Comparison of ENCODE assay signal across 16 cellular contexts in the genomic region with DNA sequence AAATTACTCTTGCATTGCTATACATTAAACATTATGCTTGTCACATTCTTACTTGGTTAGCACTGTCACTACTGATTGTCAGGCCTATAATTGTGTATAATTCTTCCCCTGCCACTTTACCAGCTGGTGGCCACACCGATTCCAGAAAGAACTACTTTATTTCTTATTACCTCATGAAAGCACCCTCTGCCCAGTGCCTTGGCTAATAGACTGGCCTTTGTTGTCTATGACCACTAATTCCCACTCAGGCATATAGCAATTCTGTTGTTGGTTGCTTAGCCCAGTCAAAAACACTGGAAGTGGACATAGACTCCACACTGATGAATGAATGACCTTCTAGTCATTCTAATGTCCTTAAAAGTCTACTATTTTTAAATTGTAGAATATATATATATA. TPM values are rescaled to one million over a fixed set of nuclear protein-coding genes. Genes with fewer than 3 reads are reported as not detected.
A peak's percentile ranks its signal among the peaks of the same experiment; 100 is the strongest.
DNase-seq lines count a peak whose midpoint lies in the region; ATAC-seq, FAIRE-seq and TF ChIP-seq lines count a peak whose summit lies in the region.
"Had no signal": no experiment of that assay in that cellular context is flagged by ENCODE, and none has a peak within 500 bp of the region (broad histone marks: within the 10 kb centered on the region; RNA-seq: fewer than 3 reads in every experiment).

No MANE protein-coding gene starts in this region.

- peak; percentile 39 for FAIRE-seq in GM18507 (lab: Jason Lieb, UNC)

- H3K4me1 Mint-ChIP-seq in activated naive CD4-positive, alpha-beta T cell treated with anti-CD3 and anti-CD28 coated beads, Interleukin-2, amount 10 ng/mL, durations not matched to agents 7 days and 5 days: peaks cover 62% of the 10 kb centered on the region
- H3K4me1 Mint-ChIP-seq in activated naive CD8-positive, alpha-beta T cell (ENCODE audit: low read depth): peaks cover 51% of the 10 kb centered on the region
- H3K4me1 Mint-ChIP-seq in stimulated activated memory B cell treated with anti-CD40 and anti-IgM and Interleukin-4, amounts not matched to agents 10 μg/mL and 1 μg/mL and 100 μg/mL, for 72 hours: peaks cover 72% of the 10 kb centered on the region
- H3K4me1 Mint-ChIP-seq in type B pancreatic cell (ENCODE audit: unreplicated experiment): peaks cover 11% of the 10 kb centered on the region

- CTCF ChIA-PET in activated naive CD4-positive, alpha-beta T cell treated with anti-CD3 and anti-CD28 coated beads, Interleukin-2, amount 10 ng/mL, durations not matched to agents 7 days and 5 days (lab: Charles Lee): interaction anchor here (1.3 to 1.9 kb wide), 2 partner anchors 9 to 150 kb away, joined by 5 read pairs; no protein-coding TSS in a partner anchor

- TF ChIP-seq CTCF in type B pancreatic cell (conservative IDR thresholded peaks at IDR 0.05): no peak

- peaks cover 61 to 74% of the 10 kb centered on the region in 2 donors for H3K36me3 Mint-ChIP-seq in activated naive CD4-positive, alpha-beta T cell treated with anti-CD3 and anti-CD28 coated beads, Interleukin-2, amount 50 U/mL, for 72 hours
- peaks cover 46% of the 10 kb centered on the region for H3K36me3 Mint-ChIP-seq in activated naive CD4-positive, alpha-beta T cell treated with anti-CD3 and anti-CD28 coated beads, Interleukin-2, amount 10 ng/mL, durations not matched to agents 7 days and 5 days
- H3K36me3 Mint-ChIP-seq in activated naive CD8-positive, alpha-beta T cell: peaks cover 65% of the 10 kb centered on the region
- peaks cover 68% of the 10 kb centered on the region for H3K36me3 Mint-ChIP-seq in stimulated activated memory B cell treated with anti-CD40 and anti-IgM and Interleukin-4, amounts not matched to agents 10 μg/mL and 1 μg/mL and 100 μg/mL, for 72 hours
- peaks cover 4% of the 10 kb centered on the region for H3K36me3 Mint-ChIP-seq in type B pancreatic cell

- H3K27me3 Mint-ChIP-seq in activated naive CD4-positive, alpha-beta T cell treated with anti-CD3 and anti-CD28 coated beads, Interleukin-2, amount 10 ng/mL, durations not matched to agents 7 days and 5 days: no peaks in the 10 kb centered on the region
- H3K27me3 Mint-ChIP-seq in activated naive CD8-positive, alpha-beta T cell: no peaks in the 10 kb centered on the region
- no peaks in the 10 kb centered on the region for H3K27me3 Mint-ChIP-seq in stimulated activated memory B cell treated with anti-CD40 and anti-IgM and Interleukin-4, amounts not matched to agents 10 μg/mL and 1 μg/mL and 100 μg/mL, for 72 hours
- no peaks in the 10 kb centered on the region for H3K27me3 Mint-ChIP-seq in type B pancreatic cell

- H3K4me3 Mint-ChIP-seq in activated naive CD4-positive, alpha-beta T cell treated with anti-CD3 and anti-CD28 coated beads, Interleukin-2, amount 10 ng/mL, durations not matched to agents 7 days and 5 days: no peak overlapping the region
- peak overlapping the region; percentile 95 for H3K4me3 Mint-ChIP-seq in activated naive CD8-positive, alpha-beta T cell
- peak overlapping the region; percentile 77 for H3K4me3 Mint-ChIP-seq in stimulated activated memory B cell treated with anti-CD40 and anti-IgM and Interleukin-4, amounts not matched to agents 10 μg/mL and 1 μg/mL and 100 μg/mL, for 72 hours
- H3K4me3 Mint-ChIP-seq in type B pancreatic cell: no peak overlapping the region

- no peak for ATAC-seq in activated naive CD4-positive, alpha-beta T cell treated with anti-CD3 and anti-CD28 coated beads, Interleukin-2, amount 50 U/mL, for 72 hours
- no peak for ATAC-seq in stimulated activated memory B cell treated with anti-CD40 and anti-IgM and Interleukin-4, amounts not matched to agents 10 μg/mL and 1 μg/mL and 100 μg/mL, for 72 hours
- ATAC-seq in HG02870 (IDR thresholded peaks at IDR 0.05; ENCODE audit: unreplicated experiment): no peak

- H3K27ac Mint-ChIP-seq in activated naive CD4-positive, alpha-beta T cell treated with anti-CD3 and anti-CD28 coated beads, Interleukin-2, amount 50 U/mL, for 72 hours: peak overlapping the region; percentile 93 to 98
- no peak overlapping the region for H3K27ac Mint-ChIP-seq in activated naive CD4-positive, alpha-beta T cell treated with anti-CD3 and anti-CD28 coated beads, Interleukin-2, amount 10 ng/mL, durations not matched to agents 7 days and 5 days
- peak overlapping the region; percentile 97 for H3K27ac Mint-ChIP-seq in activated naive CD8-positive, alpha-beta T cell
- H3K27ac Mint-ChIP-seq in stimulated activated memory B cell treated with anti-CD40 and anti-IgM and Interleukin-4, amounts not matched to agents 10 μg/mL and 1 μg/mL and 100 μg/mL, for 72 hours: peak overlapping the region; percentile 94
- no peak overlapping the region for H3K27ac Mint-ChIP-seq in type B pancreatic cell

- DNase-seq in activated naive CD4-positive, alpha-beta T cell treated with anti-CD3 and anti-CD28 coated beads, Interleukin-2, amount 50 U/mL, for 72 hours (ENCODE audit: low spot score in 2 of 2): no peak
- no peak for DNase-seq in activated naive CD4-positive, alpha-beta T cell treated with anti-CD3 and anti-CD28 coated beads, Interleukin-2, amount 10 ng/mL, durations not matched to agents 7 days and 5 days
- DNase-seq in GM18507 (ENCODE audit: extremely low spot score, insufficient read length, low read depth) (no peak), type B pancreatic cell (ENCODE audit: extremely low spot score, unreplicated experiment) (no peak), D341Med (ENCODE audit: low spot score) (no peak)
- DNase-seq: cortex of kidney; EL; NCI-H1417; NCI-H82; nucleus accumbens; stimulated activated CD4-positive, alpha-beta T cell treated with anti-CD3 and anti-CD28 coated beads, Interleukin-12 subunit alpha, Interleukin-12 subunit beta, amount 100 ng/mL, for 4 hours; T-helper 2 cell; tibial artery had no signal

- H3K9me3 Mint-ChIP-seq in activated naive CD4-positive, alpha-beta T cell treated with anti-CD3 and anti-CD28 coated beads, Interleukin-2, amount 50 U/mL, for 72 hours: no peaks in the 10 kb centered on the region
- H3K9me3 Mint-ChIP-seq in activated naive CD4-positive, alpha-beta T cell treated with anti-CD3 and anti-CD28 coated beads, Interleukin-2, amount 10 ng/mL, durations not matched to agents 7 days and 5 days: no peaks in the 10 kb centered on the region
- H3K9me3 Mint-ChIP-seq in activated naive CD8-positive, alpha-beta T cell (ENCODE audit: low read depth): no peaks in the 10 kb centered on the region
- no peaks in the 10 kb centered on the region for H3K9me3 Mint-ChIP-seq in stimulated activated memory B cell treated with anti-CD40 and anti-IgM and Interleukin-4, amounts not matched to agents 10 μg/mL and 1 μg/mL and 100 μg/mL, for 72 hours
- H3K9me3 Mint-ChIP-seq in type B pancreatic cell: no peaks in the 10 kb centered on the region

RNA-seq across cellular contexts. Expression of gene MRPL39, which starts 35.6 kb away (rescaled TPM):
- total RNA-seq in activated naive CD4-positive, alpha-beta T cell treated with anti-CD3 and anti-CD28 coated beads, Interleukin-2, amount 50 U/mL, for 72 hours: 10 to 100 TPM; 43.0 to 66.3 TPM
- total RNA-seq in type B pancreatic cell (ENCODE audit: low replicate concordance): 34.3 and 36.3 TPM in 2 replicates

Comparison
In these comparisons a context has a peak if more than half of its experiments do, and no peak if none do; other contexts are left out.
1. H3K27ac Mint-ChIP-seq: peak in activated naive CD4-positive, alpha-beta T cell treated with anti-CD3 and anti-CD28 coated beads, Interleukin-2, amount 50 U/mL, for 72 hours (2 of 2), activated naive CD8-positive, alpha-beta T cell (single experiment) and stimulated activated memory B cell treated with anti-CD40 and anti-IgM and Interleukin-4, amounts not matched to agents 10 μg/mL and 1 μg/mL and 100 μg/mL, for 72 hours (single experiment); none in activated naive CD4-positive, alpha-beta T cell treated with anti-CD3 and anti-CD28 coated beads, Interleukin-2, amount 10 ng/mL, durations not matched to agents 7 days and 5 days (single experiment) and type B pancreatic cell (single experiment).
2. H3K4me3 Mint-ChIP-seq: peak in activated naive CD8-positive, alpha-beta T cell (single experiment) and stimulated activated memory B cell treated with anti-CD40 and anti-IgM and Interleukin-4, amounts not matched to agents 10 μg/mL and 1 μg/mL and 100 μg/mL, for 72 hours (single experiment); none in activated naive CD4-positive, alpha-beta T cell treated with anti-CD3 and anti-CD28 coated beads, Interleukin-2, amount 10 ng/mL, durations not matched to agents 7 days and 5 days (single experiment) and type B pancreatic cell (single experiment).